Comparison of ENCODE assay signal across 27 cellular contexts in genomic region chr11:134402910-134403309, GRCh38. TPM values are rescaled to one million over a fixed set of nuclear protein-coding genes. Genes with fewer than 3 reads are reported as not detected.
DNase-seq lines count a peak whose midpoint lies in the region; ATAC-seq, FAIRE-seq and TF ChIP-seq lines count a peak whose summit lies in the region.
"Had no signal": no experiment of that assay in that cellular context is flagged by ENCODE, and none has a peak within 500 bp of the region (broad histone marks: within the 10 kb centered on the region; RNA-seq: fewer than 3 reads in every experiment).

No MANE protein-coding gene starts in this region.

- no peak overlapping the region for H2BK12ac ChIP-seq in neuronal stem cell (ENCODE audit: low read length)

- H3K27me3 ChIP-seq in neuronal stem cell (ENCODE audit: control insufficient read depth in 3 of 3, insufficient read depth in 3 of 3, low read depth in 1 of 3, low read length in 3 of 3), result no peaks in the 10 kb centered on the region

- ATAC-seq in WTC11, result no peak
- no peak for ATAC-seq in effector memory CD8-positive, alpha-beta T cell (replicated peaks)
- no peak for ATAC-seq in HG02642 (IDR thresholded peaks at IDR 0.05; ENCODE audit: poor library complexity, unreplicated experiment)
- no peak for ATAC-seq in HG03095 (IDR thresholded peaks at IDR 0.05; ENCODE audit: unreplicated experiment)
- ATAC-seq: A549 had no signal

- no peak overlapping the region for H2AFZ ChIP-seq in neuronal stem cell (ENCODE audit: low read length)

- H2BK5ac ChIP-seq in neuronal stem cell (ENCODE audit: low read length), result no peak overlapping the region

- H2BK15ac ChIP-seq in neuronal stem cell (ENCODE audit: low read length), result no peak overlapping the region

- H3K9me3 ChIP-seq in kidney (ENCODE audit: control insufficient read depth in 1 of 2, low read length in 2 of 2), result no peaks in the 10 kb centered on the region
- peaks cover 3 to 7% of the 10 kb centered on the region in 2 donors for H3K9me3 ChIP-seq in neuronal stem cell (replicated peaks in 1 of 2; ENCODE audit: control insufficient read depth in 2 of 2, insufficient read depth in 1 of 2, low read depth in 1 of 2, low read length in 2 of 2)
- H3K9me3 ChIP-seq: A549, BE2C had no signal

- no peak overlapping the region for H2BK120ac ChIP-seq in neuronal stem cell (ENCODE audit: low read depth, low read length)

- no CpG with 5 or more reads among the region's 12 CpGs for WGBS in neuronal stem cell (ENCODE audit: extremely low coverage in 2 of 2, insufficient read length in 2 of 2, insufficient replicate concordance in 1 of 2), 2 donors

- H3K4me3 Mint-ChIP-seq in WTC11, result no peak overlapping the region
- H3K4me3 Mint-ChIP-seq in effector memory CD8-positive, alpha-beta T cell, result peak overlapping the region; percentile 18 to 39
- H3K4me3 Mint-ChIP-seq: CD14-positive monocyte; CD4-positive, alpha-beta memory T cell had no signal

- no peak for DNase-seq in WTC11 (ENCODE audit: low spot score)
- no peak for DNase-seq in effector memory CD8-positive, alpha-beta T cell
- DNase-seq in kidney, result peak; percentile 68
- DNase-seq in neuronal stem cell (ENCODE audit: low spot score), result no peak
- no peak for DNase-seq in HK-2 (ENCODE audit: unreplicated experiment)
- no peak for DNase-seq in NCI-H1436 treated with DMSO at 0.1 percent for 48 hours (lab: John Stamatoyannopoulos, UW)
- DNase-seq: 8988T; ACHN; AML-193; BE2C; Calu3; CD4-positive, alpha-beta memory T cell; COR-L47; DMS53; DMS79 treated with DMSO at 0.1 percent for 48 hours; GF-D8; GOT3; HCEC 1CT had no signal

- POLR2A ChIA-PET in WTC11 (lab: Charles Lee), result interaction anchor here (0.6 kb wide), 1 partner anchor 36 kb away, joined by 5 read pairs; no protein-coding TSS in a partner anchor

- H4K91ac ChIP-seq in neuronal stem cell (ENCODE audit: low read depth, low read length, poor library complexity), result no peak overlapping the region

- H3K4ac ChIP-seq in neuronal stem cell (ENCODE audit: low read length), result no peak overlapping the region

- H3K27me3 Mint-ChIP-seq in WTC11 (ENCODE audit: low read depth), result no peaks in the 10 kb centered on the region
- H3K27me3 Mint-ChIP-seq in effector memory CD8-positive, alpha-beta T cell, result peaks cover 0 to 76% of the 10 kb centered on the region in 2 donors

- H3K9me3 Mint-ChIP-seq in WTC11, result peaks cover 8% of the 10 kb centered on the region
- H3K9me3 Mint-ChIP-seq in effector memory CD8-positive, alpha-beta T cell, result no peaks in the 10 kb centered on the region

- H3K27ac ChIP-seq in kidney (ENCODE audit: low read depth in 2 of 2, low read length in 2 of 2), result no peak overlapping the region
- no peak overlapping the region for H3K27ac ChIP-seq in neuronal stem cell (replicated peaks; ENCODE audit: low read length)
- H3K27ac ChIP-seq: A549; BLaER1 treated with 17β-estradiol and CSF1 and Interleukin-3, amounts not matched to agents 10 nM and 100 nM had no signal

- CTCF ChIA-PET in WTC11 (lab: Charles Lee), result no interaction called here

- H3K4me2 ChIP-seq in neuronal stem cell (ENCODE audit: insufficient read depth, low read length, poor library complexity, severe bottlenecking), result no peak overlapping the region
- H3K4me2 ChIP-seq: A549 had no signal

- no peak overlapping the region for H2AK5ac ChIP-seq in neuronal stem cell (ENCODE audit: low read depth, low read length)

- no peak for TF ChIP-seq CTCF in WTC11 (IDR thresholded peaks at IDR 0.05)
- TF ChIP-seq CTCF in kidney (IDR thresholded peaks at IDR 0.05; ENCODE audit: borderline replicate concordance, extremely low read depth, insufficient read depth), result no peak

- H3K4me1 ChIP-seq in kidney (ENCODE audit: control insufficient read depth in 1 of 2, insufficient read depth in 1 of 2, low read depth in 1 of 2, low read length in 2 of 2), result no peaks in the 10 kb centered on the region
- H3K4me1 ChIP-seq in neuronal stem cell (ENCODE audit: control insufficient read depth in 2 of 2, insufficient read depth in 1 of 2, low read depth in 1 of 2, low read length in 2 of 2), result peaks cover 0 to 2% of the 10 kb centered on the region in 2 donors
- H3K4me1 ChIP-seq: A549, BE2C had no signal

- no peak overlapping the region for H3K27ac Mint-ChIP-seq in WTC11
- peak overlapping the region in 1 of 2 donors; percentile 50 for H3K27ac Mint-ChIP-seq in effector memory CD8-positive, alpha-beta T cell
- H3K27ac Mint-ChIP-seq: CD14-positive monocyte; CD4-positive, alpha-beta memory T cell had no signal

- no peak overlapping the region for H4K8ac ChIP-seq in neuronal stem cell (ENCODE audit: low read depth, low read length)

- H3K4me3 ChIP-seq in kidney (ENCODE audit: low read length in 2 of 2) (no peak overlapping the region), neuronal stem cell (ENCODE audit: low read length in 2 of 2) (no peak overlapping the region)
- H3K4me3 ChIP-seq: A549; BLaER1 treated with 17β-estradiol and CSF1 and Interleukin-3, amounts not matched to agents 10 nM and 100 nM had no signal

- no peak overlapping the region for H3K18ac ChIP-seq in neuronal stem cell (ENCODE audit: low read length)

- peaks cover 17% of the 10 kb centered on the region for H3K79me1 ChIP-seq in neuronal stem cell (ENCODE audit: low read depth, low read length)

- peaks cover 22% of the 10 kb centered on the region for H3K4me1 Mint-ChIP-seq in WTC11
- peaks cover 29 to 35% of the 10 kb centered on the region in 2 donors for H3K4me1 Mint-ChIP-seq in effector memory CD8-positive, alpha-beta T cell (ENCODE audit: low read depth in 2 of 2)
- H3K4me1 Mint-ChIP-seq: CD14-positive monocyte had no signal

- no peaks in the 10 kb centered on the region for H3K36me3 ChIP-seq in kidney (ENCODE audit: control insufficient read depth in 1 of 2, insufficient read depth in 2 of 2, low read length in 2 of 2)
- peaks cover 0 to 8% of the 10 kb centered on the region in 2 donors for H3K36me3 ChIP-seq in neuronal stem cell (replicated peaks in 1 of 2; ENCODE audit: control insufficient read depth in 2 of 2, insufficient read depth in 2 of 2, low read length in 2 of 2)
- H3K36me3 ChIP-seq: BE2C; BLaER1 treated with 17β-estradiol and CSF1 and Interleukin-3, amounts not matched to agents 10 nM and 100 nM had no signal

- H3K9ac ChIP-seq in kidney (ENCODE audit: low read length in 2 of 2) (no peak overlapping the region), neuronal stem cell (ENCODE audit: low read depth, low read length, poor library complexity) (no peak overlapping the region)
- H3K9ac ChIP-seq: BLaER1 treated with 17β-estradiol and CSF1 and Interleukin-3, amounts not matched to agents 10 nM and 100 nM had no signal

- no peak overlapping the region for H3K14ac ChIP-seq in neuronal stem cell (ENCODE audit: low read length)

- FAIRE-seq in kidney (lab: Jason Lieb, UNC), result no peak
- FAIRE-seq: A549, GM12891, GM18507, GM19239 had no signal

- intact Hi-C loops in kidney (cut with DNase I), result no loop called here

- H3K36me3 Mint-ChIP-seq in WTC11, result peaks cover 11% of the 10 kb centered on the region
- H3K36me3 Mint-ChIP-seq in effector memory CD8-positive, alpha-beta T cell (ENCODE audit: insufficient read depth), result peaks cover 9% of the 10 kb centered on the region
- H3K36me3 Mint-ChIP-seq: CD14-positive monocyte; CD4-positive, alpha-beta memory T cell had no signal

- peak overlapping the region; percentile 8 for H3K23ac ChIP-seq in neuronal stem cell (ENCODE audit: low read depth, low read length, poor library complexity)

TF ChIP-seq in WTC11, 78 proteins besides CTCF, POLR2A, EP300 and RAD21:
- TF ChIP-seq SMAD3 (CRISPR knock-in tag; IDR thresholded peaks at IDR 0.05; ENCODE audit: borderline replicate concordance), result no peak
- peak; percentile 1; the same call in 1 of the 2 replicates for TF ChIP-seq ZNF121 (CRISPR knock-in tag; IDR thresholded peaks at IDR 0.05)

RNA-seq across cellular contexts. Expression of gene B3GAT1, which starts 9.1 kb away (rescaled TPM):
- total RNA-seq in WTC11 (2021), result 20.9 to 30.0 TPM (median 23.1 TPM) in 3 replicates
- total RNA-seq in kidney, result 3.7 TPM
- 0.82 TPM for polyA plus RNA-seq in kidney (ENCODE audit: insufficient read depth, low read depth, low replicate concordance)
- polyA plus RNA-seq in neuronal stem cell (2013, experiment 1 of 2), result 27.4 TPM
- polyA plus RNA-seq in neuronal stem cell (2013, experiment 2 of 2), result 27.2 TPM
- total RNA-seq: G401 had no signal
- polyA plus RNA-seq: A549; CD14-positive monocyte; CD4-positive, alpha-beta memory T cell had no signal
